Comparison of ENCODE assay signal across 19 cellular contexts in genomic region chr2:74719066-74719465, GRCh38.
DNase-seq lines count a peak whose midpoint lies in the region; ATAC-seq, FAIRE-seq and TF ChIP-seq lines count a peak whose summit lies in the region.
"Had no signal": no experiment of that assay in that cellular context is flagged by ENCODE, and none has a peak within 500 bp of the region (broad histone marks: within the 10 kb centered on the region; RNA-seq: fewer than 3 reads in every experiment).

No MANE protein-coding gene starts in this region.

- H3K36me3 ChIP-seq in RWPE2 (ENCODE audit: low read depth): no peaks in the 10 kb centered on the region
- H3K36me3 ChIP-seq in pancreas: no peaks in the 10 kb centered on the region
- H3K36me3 ChIP-seq: HAP-1 had no signal

- H3K4me3 ChIP-seq in RWPE2 (ENCODE audit: severe bottlenecking) (no peak overlapping the region), pancreas (no peak overlapping the region), lower leg skin (ENCODE audit: low read depth, poor library complexity, severe bottlenecking) (no peak overlapping the region)
- H3K4me3 ChIP-seq: HAP-1 had no signal

- FAIRE-seq in pancreas (lab: Jason Lieb, UNC): no peak
- FAIRE-seq: A204.1, G401.6, GM12891, GM19239, H1 had no signal

- ATAC-seq in RWPE2 (ENCODE audit: low read depth) (0 out of 3 replicates have a peak, but pooled peaks have one; percentile 35), left colon (peak; percentile 60), pancreas (no peak), GM19035 (IDR thresholded peaks at IDR 0.05; ENCODE audit: unreplicated experiment) (no peak)

- no peaks in the 10 kb centered on the region for H3K9me3 Mint-ChIP-seq in Calu3 (ENCODE audit: low read depth, unreplicated experiment)
- H3K9me3 Mint-ChIP-seq: CD4-positive, alpha-beta T cell; HFFc6 had no signal

- H3K27me3 Mint-ChIP-seq in Calu3 (ENCODE audit: unreplicated experiment): no peaks in the 10 kb centered on the region

- H3K27ac ChIP-seq in RWPE2 (ENCODE audit: poor library complexity, severe bottlenecking) (no peak overlapping the region), pancreas (no peak overlapping the region)

- CTCF ChIA-PET in Calu3 (lab: Charles Lee): interaction anchor here (0.9 to 1.0 kb wide), 2 partner anchors 37 to 111 kb away, joined by 3 to 7 read pairs; no protein-coding TSS in a partner anchor

- DNase-seq in Calu3 (peak; percentile 52), HT1080 (ENCODE audit: low read depth) (peak; percentile 20), RWPE2 (ENCODE audit: low spot score) (no peak), left colon (no peak), 8988T (no peak), pancreas (no peak), lower leg skin (ENCODE audit: low spot score in 2 of 2) (no peak)
- DNase-seq: C1 segment of cervical spinal cord; CD4-positive, alpha-beta T cell; EL; HFFc6 had no signal

- intact Hi-C loops in Calu3 (cut with micrococcal nuclease; ENCODE audit: unreplicated experiment) (loop anchor here (5.0 kb wide), 1 partner anchor 38 kb away; no protein-coding TSS in a partner anchor), left colon (cut with DNase I, micrococcal nuclease) (loop anchor here in 1 of 2 donors (10.0 kb wide), 1 partner anchor 156 kb away; no protein-coding TSS in a partner anchor), pancreas (cut with DNase I) (loop anchor here (5.0 to 10.0 kb wide), 2 partner anchors 156 to 158 kb away; no protein-coding TSS in a partner anchor), lower leg skin (cut with DNase I; ENCODE audit: low total_unique reads) (loop anchor here (5.0 kb wide), 1 partner anchor 158 kb away; no protein-coding TSS in a partner anchor)

- H3K36me3 Mint-ChIP-seq in Calu3 (ENCODE audit: insufficient read depth, unreplicated experiment): peaks cover 12% of the 10 kb centered on the region

- H3K27me3 ChIP-seq in RWPE2 (ENCODE audit: insufficient read depth, poor library complexity, severe bottlenecking) (no peaks in the 10 kb centered on the region), pancreas (no peaks in the 10 kb centered on the region)

- no peaks in the 10 kb centered on the region for H3K4me1 Mint-ChIP-seq in Calu3 (ENCODE audit: low read depth, unreplicated experiment)

- TF ChIP-seq CTCF in Calu3 (IDR thresholded peaks at IDR 0.05; ENCODE audit: unreplicated experiment) (no peak), RWPE2 (IDR thresholded peaks at IDR 0.05; ENCODE audit: poor library complexity, severe bottlenecking) (no peak), pancreas (IDR thresholded peaks at IDR 0.05) (no peak), lower leg skin (IDR thresholded peaks at IDR 0.05) (no peak)

- no peaks in the 10 kb centered on the region for H3K9me3 ChIP-seq in RWPE2 (ENCODE audit: severe bottlenecking)
- no peaks in the 10 kb centered on the region for H3K9me3 ChIP-seq in pancreas
- H3K9me3 ChIP-seq: HAP-1 had no signal

- no peak overlapping the region for H3K4me3 Mint-ChIP-seq in Calu3 (ENCODE audit: low read depth, unreplicated experiment)
- H3K4me3 Mint-ChIP-seq: B cell; CD4-positive, alpha-beta T cell; HFFc6 had no signal

- no TSS peak for BruUV-seq in Calu3 (replicated peaks; lab: Mats Ljungman, UMichigan)

- no peak for TF ChIP-seq POLR2A in lower leg skin (IDR thresholded peaks at IDR 0.05)

- no peak overlapping the region for H3K27ac Mint-ChIP-seq in Calu3 (ENCODE audit: unreplicated experiment)
- H3K27ac Mint-ChIP-seq: B cell; CD4-positive, alpha-beta T cell; HFFc6 had no signal

- WGBS in pancreas, 2 donors: 39 to 57% methylated on average over 2 of the region's 2 CpGs
- 49 to 59% methylated on average over 2 of the region's 2 CpGs for WGBS in lower leg skin, 2 donors

- H3K4me1 ChIP-seq in RWPE2 (ENCODE audit: insufficient read depth, poor library complexity, severe bottlenecking) (peaks cover 8% of the 10 kb centered on the region), pancreas (no peaks in the 10 kb centered on the region)

Comparison
In these comparisons a context has a peak if more than half of its experiments do, and no peak if none do; other contexts are left out.
1. DNase-seq: peak in Calu3 (single experiment) and HT1080 (single experiment); none in RWPE2 (single experiment), left colon (0 of 2), 8988T (single experiment), pancreas (0 of 6) and lower leg skin (0 of 2).
2. ATAC-seq: peak in RWPE2 (single experiment) and left colon (single experiment); none in pancreas (0 of 4) and GM19035 (single experiment).